8 cellular contexts compared by ENCODE assay signal in the genomic region with DNA sequence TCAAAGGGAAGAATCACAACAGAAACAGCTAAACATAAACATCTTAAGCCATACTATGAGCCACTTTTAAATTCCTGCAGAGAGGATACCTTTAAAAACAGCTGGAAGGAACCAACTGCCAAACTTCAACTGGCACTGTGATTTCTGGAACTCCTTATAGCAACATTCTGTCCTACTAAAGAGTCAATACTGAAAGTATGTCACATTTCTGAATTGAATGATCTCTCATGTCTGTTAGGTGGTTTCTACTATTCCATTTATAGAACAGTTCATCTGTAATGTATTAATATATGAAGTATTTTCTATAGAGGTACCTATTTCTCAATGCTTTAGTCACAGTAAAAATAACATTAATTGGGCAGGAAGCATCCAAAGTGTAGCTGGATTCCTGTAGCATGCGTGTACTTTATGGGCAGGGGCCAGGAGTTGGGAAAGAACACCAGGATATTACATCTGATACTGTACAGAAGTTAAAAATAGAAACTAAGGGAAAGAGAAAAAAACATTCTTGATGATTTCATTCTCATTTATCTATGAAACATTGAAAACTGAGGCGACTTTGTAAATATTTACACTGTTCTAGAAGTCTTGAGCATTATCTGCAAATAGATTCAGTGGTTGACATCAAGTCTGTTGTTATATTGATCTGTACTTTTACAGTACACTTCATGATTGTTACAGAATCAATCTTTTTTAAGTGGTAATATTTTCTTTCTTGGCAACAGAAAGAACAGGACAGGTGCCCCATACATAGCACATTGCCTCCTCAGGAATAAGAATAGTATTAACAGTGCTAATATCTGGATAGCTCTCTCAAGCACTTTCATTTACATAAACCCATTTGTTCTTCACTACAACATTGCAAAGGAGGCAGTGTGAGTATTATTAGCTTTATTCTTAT.
A peak's percentile ranks its signal among the peaks of the same experiment; 100 is the strongest.
DNase-seq lines count a peak whose midpoint lies in the region; ATAC-seq and TF ChIP-seq lines count a peak whose summit lies in the region.

No MANE protein-coding gene starts in this region.

- H3K79me2 ChIP-seq in parathyroid adenoma = no peaks in the 10 kb centered on the region

- DNase-seq in AG20443 (ENCODE audit: low spot score) = peak; percentile 85
- peak; percentile 97 for DNase-seq in dedifferentiated amniotic fluid mesenchymal stem cell (ENCODE audit: extremely low spot score)
- no peak for DNase-seq in stimulated activated CD4-positive, alpha-beta T cell treated with anti-CD3 and anti-CD28 coated beads, Interleukin-2, amount 100 ng/mL, for 48 hours
- DNase-seq in HAP-1 (ENCODE audit: low spot score in 2 of 2) = no peak
- DNase-seq in NCI-H1417 (lab: John Stamatoyannopoulos, UW) = no peak

- no peak overlapping the region for H3K4me3 ChIP-seq in parathyroid adenoma (ENCODE audit: low read depth, low read length)
- H3K4me3 ChIP-seq in HAP-1 = no peak overlapping the region

- H3K27ac ChIP-seq in parathyroid adenoma = no peak overlapping the region

- no peak overlapping the region for H3K4me2 ChIP-seq in parathyroid adenoma (ENCODE audit: low read length)

- ATAC-seq in GM21447 (IDR thresholded peaks at IDR 0.05; ENCODE audit: unreplicated experiment) (peak; percentile 88), HG03571 (IDR thresholded peaks at IDR 0.05; ENCODE audit: unreplicated experiment) (peak; percentile 90)

- in situ Hi-C loops in HAP-1 (cut with MboI; ENCODE audit: low sequenced_read_pairs) = no loop called here

- no peak for TF ChIP-seq CTCF in parathyroid adenoma (IDR thresholded peaks at IDR 0.05)

- no peak overlapping the region for H3K9ac ChIP-seq in parathyroid adenoma

- H3K4me1 ChIP-seq in parathyroid adenoma (no peaks in the 10 kb centered on the region), HAP-1 (peaks cover 8% of the 10 kb centered on the region)

- no peaks in the 10 kb centered on the region for H3K9me3 ChIP-seq in parathyroid adenoma (ENCODE audit: control insufficient read depth, low read length)
- no peaks in the 10 kb centered on the region for H3K9me3 ChIP-seq in HAP-1

- H2AFZ ChIP-seq in parathyroid adenoma = peak overlapping the region; percentile 27

- H3K27me3 ChIP-seq in parathyroid adenoma (ENCODE audit: control insufficient read depth, insufficient read depth, low read length) (no peaks in the 10 kb centered on the region), HAP-1 (ENCODE audit: low read depth) (no peaks in the 10 kb centered on the region)

- H3K36me3 ChIP-seq in parathyroid adenoma (ENCODE audit: control insufficient read depth, insufficient read depth, low read length) (no peaks in the 10 kb centered on the region), HAP-1 (replicated peaks) (no peaks in the 10 kb centered on the region)

Comparison
In these comparisons a context has a peak if more than half of its experiments do, and no peak if none do; other contexts are left out.
1. DNase-seq: peak in AG20443 (single experiment) and dedifferentiated amniotic fluid mesenchymal stem cell (single experiment); none in stimulated activated CD4-positive, alpha-beta T cell treated with anti-CD3 and anti-CD28 coated beads, Interleukin-2, amount 100 ng/mL, for 48 hours (0 of 2), HAP-1 (0 of 2) and NCI-H1417 (0 of 3).